8 cellular contexts compared by ENCODE assay signal in genomic region chr15:69468241-69469121, GRCh38. TPM values are rescaled to one million over a fixed set of nuclear protein-coding genes. Genes with fewer than 3 reads are reported as not detected.
DNase-seq lines count a peak whose midpoint lies in the region; ATAC-seq and TF ChIP-seq lines count a peak whose summit lies in the region.

No MANE protein-coding gene starts in this region.

- H4K5ac ChIP-seq in H9 (ENCODE audit: insufficient read length, low read depth, low read length) = no peak overlapping the region

- no peaks in the 10 kb centered on the region for H3K23me2 ChIP-seq in H9 (ENCODE audit: insufficient read length, low read depth, low read length, poor library complexity, severe bottlenecking)

- no peaks in the 10 kb centered on the region for H3K27me3 Mint-ChIP-seq in H9 (ENCODE audit: low read depth)
- H3K27me3 Mint-ChIP-seq in activated CD8-positive, alpha-beta memory T cell treated with anti-CD3 and anti-CD28 coated beads, Interleukin-2, amount 10 ng/mL, durations not matched to agents 7 days and 5 days = peaks cover 44% of the 10 kb centered on the region

- H3K27ac ChIP-seq in H9 (ENCODE audit: insufficient read length, low read depth, low read length) (no peak overlapping the region), epithelial cell of prostate (peak overlapping the region; percentile 53)

- no peak overlapping the region for H3K14ac ChIP-seq in H9 (ENCODE audit: insufficient read depth, low read length)

- DNase-seq in H9 (no peak), NCI-H510A treated with DMSO at 0.1 percent for 48 hours (lab: John Stamatoyannopoulos, UW) (peak; percentile 87), epithelial cell of prostate (ENCODE audit: low read depth, low spot score) (peak; percentile 95), iPS-NIHi7 (ENCODE audit: extremely low spot score) (no peak)
- peak; percentile 95 for DNase-seq in activated CD8-positive, alpha-beta memory T cell treated with anti-CD3 and anti-CD28 coated beads, Interleukin-2, amount 10 ng/mL, durations not matched to agents 7 days and 5 days
- DNase-seq in stimulated activated CD4-positive, alpha-beta T cell treated with anti-CD3 and anti-CD28 coated beads, Interleukin-12 subunit alpha, Interleukin-12 subunit beta, amount 100 ng/mL, for 4 hours = peak; percentile 67

- H2AFZ ChIP-seq in H9 (ENCODE audit: low read length) = no peak overlapping the region

- no peak overlapping the region for H3K4me3 Mint-ChIP-seq in H9
- peak overlapping the region; percentile 50 for H3K4me3 Mint-ChIP-seq in activated CD8-positive, alpha-beta memory T cell treated with anti-CD3 and anti-CD28 coated beads, Interleukin-2, amount 10 ng/mL, durations not matched to agents 7 days and 5 days

- H3K4me2 ChIP-seq in H9 (ENCODE audit: insufficient read depth, insufficient read length, low read length) = no peak overlapping the region

- peaks cover 8 to 9% of the 10 kb centered on the region in 2 experiments for H3K4me1 Mint-ChIP-seq in H9
- H3K4me1 Mint-ChIP-seq in activated CD8-positive, alpha-beta memory T cell treated with anti-CD3 and anti-CD28 coated beads, Interleukin-2, amount 10 ng/mL, durations not matched to agents 7 days and 5 days = peaks cover 35% of the 10 kb centered on the region

- no peak overlapping the region for H3K18ac ChIP-seq in H9 (ENCODE audit: insufficient read length, low read depth, low read length)

- no peaks in the 10 kb centered on the region; a peak in 1 of 7 replicates for H3K36me3 Mint-ChIP-seq in H9 (ENCODE audit: insufficient read depth in 1 of 3, low read depth in 3 of 3)
- no peaks in the 10 kb centered on the region for H3K36me3 Mint-ChIP-seq in activated CD8-positive, alpha-beta memory T cell treated with anti-CD3 and anti-CD28 coated beads, Interleukin-2, amount 10 ng/mL, durations not matched to agents 7 days and 5 days

- H3K9ac ChIP-seq in H9 (ENCODE audit: extremely low read depth, insufficient read length, low read length) = no peak overlapping the region

- H3K9me3 ChIP-seq in H9 (ENCODE audit: control insufficient read depth, low read depth, low read length) = no peaks in the 10 kb centered on the region

- no peak overlapping the region for H2AK5ac ChIP-seq in H9 (ENCODE audit: insufficient read length, low read length)

- no peaks in the 10 kb centered on the region for H3K27me3 ChIP-seq in H9 (ENCODE audit: insufficient read depth, low read length)

- CTCF ChIA-PET in activated CD8-positive, alpha-beta memory T cell treated with anti-CD3 and anti-CD28 coated beads, Interleukin-2, amount 10 ng/mL, durations not matched to agents 7 days and 5 days (lab: Charles Lee) = interaction anchor here (0.7 to 5.6 kb wide), 9 partner anchors 7 to 1021 kb away, joined by 3 to 36 read pairs (median 5); partner anchors contain the start of genes RPLP1 and TLE3

- peak overlapping the region in 2 of 3 experiments; percentile 1 to 39; a peak in 3 of 7 replicates for H3K27ac Mint-ChIP-seq in H9
- H3K27ac Mint-ChIP-seq in activated CD8-positive, alpha-beta memory T cell treated with anti-CD3 and anti-CD28 coated beads, Interleukin-2, amount 10 ng/mL, durations not matched to agents 7 days and 5 days = peak overlapping the region; percentile 83

- H2BK120ac ChIP-seq in H9 (ENCODE audit: low read depth, low read length, poor library complexity, severe bottlenecking) = no peak overlapping the region

- peak; percentile 93 for ATAC-seq in activated CD8-positive, alpha-beta memory T cell treated with anti-CD3 and anti-CD28 coated beads, Interleukin-2, amount 10 ng/mL, durations not matched to agents 7 days and 5 days
- ATAC-seq in HG02642 (IDR thresholded peaks at IDR 0.05; ENCODE audit: poor library complexity, unreplicated experiment) (no peak), GM18498 (IDR thresholded peaks at IDR 0.05; ENCODE audit: unreplicated experiment) (no peak)

- no peak overlapping the region for H3K56ac ChIP-seq in H9 (ENCODE audit: insufficient read length, low read depth, low read length)

- H3K79me2 ChIP-seq in H9 (ENCODE audit: insufficient read depth, low read length) = no peaks in the 10 kb centered on the region

- no peak overlapping the region for H2BK5ac ChIP-seq in H9 (ENCODE audit: insufficient read length, low read length)

- no peak overlapping the region for H2BK20ac ChIP-seq in H9 (ENCODE audit: low read depth, low read length, poor library complexity, severe bottlenecking)

- no CpG with 5 or more reads among the region's 19 CpGs for WGBS in H9 (ENCODE audit: extremely low coverage, insufficient read length, low lambda C conversion rate)

- no peaks in the 10 kb centered on the region for H3K9me3 Mint-ChIP-seq in H9
- no peaks in the 10 kb centered on the region for H3K9me3 Mint-ChIP-seq in activated CD8-positive, alpha-beta memory T cell treated with anti-CD3 and anti-CD28 coated beads, Interleukin-2, amount 10 ng/mL, durations not matched to agents 7 days and 5 days (ENCODE audit: low read depth)

- H4K20me1 ChIP-seq in H9 (ENCODE audit: control insufficient read depth, insufficient read depth, insufficient read length) = no peaks in the 10 kb centered on the region

- no peak overlapping the region for H2BK12ac ChIP-seq in H9 (ENCODE audit: insufficient read length, low read depth, low read length)

- no peak overlapping the region for H3K23ac ChIP-seq in H9 (ENCODE audit: insufficient read length, low read depth, low read length)

- no peak overlapping the region; the same call in 1 of the 2 replicates for H2BK15ac ChIP-seq in H9 (ENCODE audit: low read depth, low read length)

- H3K4ac ChIP-seq in H9 (ENCODE audit: low read depth, low read length) = no peak overlapping the region

- H3K4me1 ChIP-seq in H9 (ENCODE audit: insufficient read depth, low read length) = no peaks in the 10 kb centered on the region

- no peak overlapping the region for H4K91ac ChIP-seq in H9 (ENCODE audit: insufficient read length, low read depth, low read length)

- no peak overlapping the region for H3T11ph ChIP-seq in H9 (ENCODE audit: low read length)

- no peak overlapping the region for H4K8ac ChIP-seq in H9 (replicated peaks; ENCODE audit: insufficient read length, low read depth, low read length)

- TF ChIP-seq CTCF in H9 (conservative IDR thresholded peaks at IDR 0.05) = no peak

- no peaks in the 10 kb centered on the region for H3K79me1 ChIP-seq in H9 (ENCODE audit: insufficient read depth, low read depth, low read length, poor library complexity, severe bottlenecking)

RNA-seq across cellular contexts. Expression of gene RPLP1, which starts 15.9 kb away (rescaled TPM):
- total RNA-seq in H9 (2021) = 1,715 and 1,872 TPM in 2 replicates
- 1,000 to 10,000 TPM; 1,405 to 1,605 TPM for total RNA-seq in activated CD8-positive, alpha-beta memory T cell treated with anti-CD3 and anti-CD28 coated beads, Interleukin-2, amount 10 ng/mL, durations not matched to agents 7 days and 5 days

RNA-seq across cellular contexts. Expression of gene KIF23, which starts 54.3 kb away (rescaled TPM):
- 55.4 and 57.2 TPM in 2 replicates for total RNA-seq in H9 (2021)
- total RNA-seq in activated CD8-positive, alpha-beta memory T cell treated with anti-CD3 and anti-CD28 coated beads, Interleukin-2, amount 10 ng/mL, durations not matched to agents 7 days and 5 days = 10 to 100 TPM; 70.9 to 81.1 TPM

Comparison
In these comparisons a context has a peak if more than half of its experiments do, and no peak if none do; other contexts are left out.
1. DNase-seq: peak in NCI-H510A treated with DMSO at 0.1 percent for 48 hours (single experiment), activated CD8-positive, alpha-beta memory T cell treated with anti-CD3 and anti-CD28 coated beads, Interleukin-2, amount 10 ng/mL, durations not matched to agents 7 days and 5 days (single experiment), epithelial cell of prostate (single experiment) and stimulated activated CD4-positive, alpha-beta T cell treated with anti-CD3 and anti-CD28 coated beads, Interleukin-12 subunit alpha, Interleukin-12 subunit beta, amount 100 ng/mL, for 4 hours (single experiment); none in H9 (single experiment) and iPS-NIHi7 (single experiment).